In genomic region chr14:54329082-54329695, GRCh38 we compare ENCODE assay signal across 9 cellular contexts.
DNase-seq lines count a peak whose midpoint lies in the region; ATAC-seq and TF ChIP-seq lines count a peak whose summit lies in the region.
"Had no signal": no experiment of that assay in that cellular context is flagged by ENCODE, and none has a peak within 500 bp of the region (broad histone marks: within the 10 kb centered on the region; RNA-seq: fewer than 3 reads in every experiment).

No MANE protein-coding gene starts in this region.

- CTCF ChIA-PET in Caco-2 (lab: Charles Lee) (interaction anchor here (0.7 to 1.6 kb wide), 23 partner anchors 9 to 665 kb away, joined by 3 to 19 read pairs (median 4); partner anchors contain the start of gene BMP4), WTC11 (lab: Charles Lee) (interaction anchor here (0.6 to 1.8 kb wide), 59 partner anchors 9 to 1004 kb away, joined by 3 to 54 read pairs (median 4); partner anchors contain the start of gene BMP4)

- H3K27ac Mint-ChIP-seq in Caco-2 (ENCODE audit: unreplicated experiment) (no peak overlapping the region), WTC11 (no peak overlapping the region)

- no peaks in the 10 kb centered on the region for H3K27me3 Mint-ChIP-seq in Caco-2 (ENCODE audit: insufficient read depth, unreplicated experiment)
- H3K27me3 Mint-ChIP-seq in WTC11 (ENCODE audit: low read depth): no peaks in the 10 kb centered on the region

- no peak overlapping the region for H3K4me3 Mint-ChIP-seq in Caco-2 (ENCODE audit: unreplicated experiment)
- H3K4me3 Mint-ChIP-seq in WTC11: no peak overlapping the region

- TF ChIP-seq CTCF in Caco-2 (IDR thresholded peaks at IDR 0.05; ENCODE audit: insufficient read depth in 1 of 2, low read depth in 1 of 2, low read length in 1 of 2, severe bottlenecking in 1 of 2, unreplicated experiment in 1 of 2) (peak; percentile 70 to 76), WTC11 (IDR thresholded peaks at IDR 0.05) (peak; percentile 68), heart left ventricle (IDR thresholded peaks at IDR 0.05) (peak; percentile 41 to 79 (median 59))

- H3K4me1 ChIP-seq in Caco-2 (no peaks in the 10 kb centered on the region), heart left ventricle (peaks cover 0 to 13% (median 0%) of the 10 kb centered on the region in 12 donors)

- intact Hi-C loops in Caco-2 (cut with micrococcal nuclease; ENCODE audit: unreplicated experiment) (loop anchor here (1.0 to 2.0 kb wide), 2 partner anchors 77 to 154 kb away; no protein-coding TSS in a partner anchor), heart left ventricle (cut with DNase I) (loop anchor here in 7 of 10 donors (5.0 to 10.0 kb wide), 3 partner anchors 144 to 792 kb away; no protein-coding TSS in a partner anchor), sciatic nerve (cut with DNase I) (no loop called here)

- H3K27me3 ChIP-seq in Caco-2 (replicated peaks; ENCODE audit: control insufficient read depth, insufficient read depth, low read length) (no peaks in the 10 kb centered on the region), heart left ventricle (no peaks in the 10 kb centered on the region)
- H3K27me3 ChIP-seq: SJSA1 had no signal

- H3K27ac ChIP-seq in heart left ventricle: no peak overlapping the region
- H3K27ac ChIP-seq: SJSA1 had no signal

- H3K9me3 Mint-ChIP-seq in Caco-2 (ENCODE audit: unreplicated experiment): no peaks in the 10 kb centered on the region
- H3K9me3 Mint-ChIP-seq in WTC11: no peaks in the 10 kb centered on the region

- peak; percentile 51 to 53 for DNase-seq in Caco-2
- DNase-seq in NCI-H1694 (lab: John Stamatoyannopoulos, UW): peak; percentile 77
- DNase-seq in WTC11 (ENCODE audit: low spot score): peak; percentile 60
- peak in 4 of 5 donors; percentile 30 to 49 (median 40) for DNase-seq in heart left ventricle
- DNase-seq in sciatic nerve (ENCODE audit: low spot score): no peak
- DNase-seq in effector CD8-positive, alpha-beta T cell (lab: John Stamatoyannopoulos, UW): no peak

- 29 to 34% (median 29%) methylated on average over 11 of the region's 11 CpGs for WGBS in heart left ventricle, 4 donors

- H3K4me3 ChIP-seq in Caco-2 (ENCODE audit: low read depth, low read length): no peak overlapping the region
- no peak overlapping the region for H3K4me3 ChIP-seq in heart left ventricle
- H3K4me3 ChIP-seq: SJSA1 had no signal

- POLR2A ChIA-PET in Caco-2 (lab: Charles Lee): interaction anchor here (0.6 kb wide), 1 partner anchor 811 kb away, joined by 4 read pairs; no protein-coding TSS in a partner anchor
- POLR2A ChIA-PET in WTC11 (lab: Charles Lee): interaction anchor here (1.0 kb wide), 1 partner anchor 372 kb away, joined by 3 read pairs; the partner anchor contains the start of gene BMP4

- ATAC-seq in GM21515 (IDR thresholded peaks at IDR 0.05; ENCODE audit: unreplicated experiment): peak; percentile 62
- peak; percentile 99 for ATAC-seq in WTC11
- ATAC-seq in heart left ventricle: peak; percentile 62 to 84 (median 82)
- peak; percentile 95 for ATAC-seq in sciatic nerve
- no peak for ATAC-seq in HG03280 (IDR thresholded peaks at IDR 0.05; ENCODE audit: unreplicated experiment)

- H3K9me3 ChIP-seq in Caco-2 (no peaks in the 10 kb centered on the region), heart left ventricle (no peaks in the 10 kb centered on the region)
- H3K9me3 ChIP-seq: SJSA1 had no signal

- H3K4me1 Mint-ChIP-seq in Caco-2 (ENCODE audit: low read depth, unreplicated experiment): peaks cover 5% of the 10 kb centered on the region
- peaks cover 3% of the 10 kb centered on the region for H3K4me1 Mint-ChIP-seq in WTC11

- no TSS peak for BruUV-seq in Caco-2 (replicated peaks; lab: Mats Ljungman, UMichigan)

- TF ChIP-seq POLR2A in heart left ventricle (IDR thresholded peaks at IDR 0.05): no peak

- H3K36me3 ChIP-seq in Caco-2 (ENCODE audit: control insufficient read depth, insufficient read depth, low read length) (no peaks in the 10 kb centered on the region), heart left ventricle (no peaks in the 10 kb centered on the region)
- H3K36me3 ChIP-seq: SJSA1 had no signal

- H3K36me3 Mint-ChIP-seq in Caco-2 (ENCODE audit: insufficient read depth, unreplicated experiment) (no peaks in the 10 kb centered on the region), WTC11 (no peaks in the 10 kb centered on the region)

TF ChIP-seq in WTC11, 78 proteins besides CTCF, POLR2A, EP300 and RAD21:
- TF ChIP-seq ZMAT4 (CRISPR knock-in tag; IDR thresholded peaks at IDR 0.05): no peak
- TF ChIP-seq JAZF1 (CRISPR knock-in tag; IDR thresholded peaks at IDR 0.05): no peak

Comparison
In these comparisons a context has a peak if more than half of its experiments do, and no peak if none do; other contexts are left out.
1. DNase-seq: peak in Caco-2 (2 of 2), NCI-H1694 (single experiment), WTC11 (single experiment) and heart left ventricle (4 of 5); none in sciatic nerve (single experiment) and effector CD8-positive, alpha-beta T cell (single experiment).
2. Peak in every context shown above with its lines, with median percentiles within 50 percentile points of each other: CTCF ChIP-seq.